Comparison of ENCODE assay signal across 8 cellular contexts in the genomic region with DNA sequence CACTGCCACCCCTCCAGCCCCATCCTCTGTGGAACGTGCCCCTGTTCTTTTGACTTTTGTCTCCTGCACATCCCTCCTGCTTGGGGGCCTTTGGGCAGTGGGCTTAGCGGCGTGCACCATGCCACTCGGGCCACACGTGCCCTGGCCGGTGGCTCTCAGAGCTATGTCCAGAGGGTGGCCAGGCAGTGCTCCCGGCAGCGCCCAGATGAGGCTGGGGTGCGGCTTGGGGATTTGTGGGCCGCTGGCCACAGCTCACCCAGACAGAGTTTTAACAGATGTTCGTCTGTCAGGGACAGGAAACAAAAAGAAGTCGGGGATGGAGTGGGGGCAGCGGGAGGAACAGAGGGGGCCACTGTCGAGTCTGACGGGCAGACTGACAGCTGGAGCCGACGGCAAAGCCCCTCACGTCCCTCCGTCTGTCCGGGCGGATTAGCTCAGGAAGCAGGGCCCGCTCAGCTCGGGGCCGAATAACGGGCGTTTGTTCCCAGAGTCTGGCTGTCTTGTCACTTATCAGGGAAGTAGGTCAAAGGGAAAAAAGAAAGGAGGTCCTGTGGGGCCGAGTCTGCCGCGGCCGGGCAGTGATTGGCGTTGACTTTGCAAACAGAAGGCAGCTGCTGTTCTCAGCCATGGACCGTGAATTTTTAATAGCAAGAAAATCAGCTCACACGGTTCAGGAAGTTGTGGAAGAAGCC.
DNase-seq lines count a peak whose midpoint lies in the region; ATAC-seq and TF ChIP-seq lines count a peak whose summit lies in the region.

No MANE protein-coding gene starts in this region.

- H3K4me1 ChIP-seq in fibroblast of lung (ENCODE audit: control insufficient read depth, extremely low read depth, insufficient read depth, low read length) (peaks cover 18% of the 10 kb centered on the region), neural progenitor cell (peaks cover 8% of the 10 kb centered on the region)

- H3K9me3 ChIP-seq in fibroblast of lung (ENCODE audit: control insufficient read depth, insufficient read depth, low read depth, low read length) (no peaks in the 10 kb centered on the region), neural progenitor cell (ENCODE audit: low read depth) (no peaks in the 10 kb centered on the region)

- ATAC-seq in GM18873 (IDR thresholded peaks at IDR 0.05; ENCODE audit: low FRiP score, unreplicated experiment) = no peak

- H3K36me3 Mint-ChIP-seq in neural progenitor cell = peaks cover 17% of the 10 kb centered on the region

- peaks cover 51% of the 10 kb centered on the region for H3K4me1 Mint-ChIP-seq in neural progenitor cell

- H3K4me2 ChIP-seq in fibroblast of lung (ENCODE audit: extremely low read depth, insufficient read depth, low read length) (peak overlapping the region; percentile 71), neural progenitor cell (no peak overlapping the region)

- H3K36me3 ChIP-seq in fibroblast of lung (ENCODE audit: control insufficient read depth, insufficient read depth, low read length) (no peaks in the 10 kb centered on the region), neural progenitor cell (no peaks in the 10 kb centered on the region)

- peak overlapping the region; percentile 71 for H3K27ac ChIP-seq in fibroblast of lung (ENCODE audit: insufficient read depth, low read length)
- no peak overlapping the region for H3K27ac ChIP-seq in neural progenitor cell

- H3K4me3 ChIP-seq in AG10803 (ENCODE audit: low read length) (peak overlapping the region; percentile 34), fibroblast of lung (replicated peaks in 1 of 4; ENCODE audit: control extremely low read depth in 1 of 4, insufficient read depth in 1 of 4, low read depth in 3 of 4, low read length in 4 of 4) (peak overlapping the region in 3 of 4 experiments; percentile 14 to 20 (median 15)), neural progenitor cell (no peak overlapping the region)

- no peaks in the 10 kb centered on the region for H3F3A ChIP-seq in neural progenitor cell (ENCODE audit: low read depth)

- H3K27me3 Mint-ChIP-seq in neural progenitor cell (ENCODE audit: insufficient read depth, low read depth) = peaks cover 7% of the 10 kb centered on the region

- no peaks in the 10 kb centered on the region for H3K9me3 Mint-ChIP-seq in neural progenitor cell

- H3K27me3 ChIP-seq in fibroblast of lung (ENCODE audit: control insufficient read depth, insufficient read depth, low read length) (no peaks in the 10 kb centered on the region), neural progenitor cell (no peaks in the 10 kb centered on the region)

- H3K27ac Mint-ChIP-seq in neural progenitor cell = peak overlapping the region; percentile 14

- H4K20me1 ChIP-seq in fibroblast of lung (ENCODE audit: control insufficient read depth, extremely low read depth, insufficient read depth, low read length) = no peaks in the 10 kb centered on the region
- peaks cover 6% of the 10 kb centered on the region for H4K20me1 ChIP-seq in neural progenitor cell (ENCODE audit: low read depth)

- peak overlapping the region; percentile 79 for H3K4me3 Mint-ChIP-seq in neural progenitor cell

- H2AFZ ChIP-seq in fibroblast of lung (ENCODE audit: low read length) (peak overlapping the region; percentile 88), neural progenitor cell (replicated peaks) (no peak overlapping the region)

- DNase-seq in AG10803 (ENCODE audit: low read depth) (peak; percentile 50), NCI-H82 (lab: John Stamatoyannopoulos, UW) (peak; percentile 92), fibroblast of lung (ENCODE audit: low read depth in 2 of 2) (peak; percentile 12 to 64), neural progenitor cell (ENCODE audit: low spot score) (peak; percentile 22), NCI-H2029 treated with DMSO at 0.1 percent for 48 hours (lab: John Stamatoyannopoulos, UW) (no peak)
- DNase-seq in activated CD8-positive, alpha-beta memory T cell treated with anti-CD3 and anti-CD28 coated beads, Interleukin-2, amount 50 U/mL, for 48 hours = no peak
- DNase-seq in activated CD4-positive, alpha-beta T cell treated with anti-CD3 and anti-CD28 coated beads, Interleukin-2, amount 50 U/mL, for 1 hour = no peak

- H3K79me2 ChIP-seq in fibroblast of lung (ENCODE audit: control insufficient read depth, insufficient read depth, low read length) (no peaks in the 10 kb centered on the region), neural progenitor cell (ENCODE audit: low read depth) (no peaks in the 10 kb centered on the region)

- no peak for TF ChIP-seq CTCF in AG10803 (conservative IDR thresholded peaks at IDR 0.05; ENCODE audit: low read length)
- no peak for TF ChIP-seq CTCF in fibroblast of lung (conservative IDR thresholded peaks at IDR 0.05 in 1 of 2, IDR thresholded peaks at IDR 0.05 in 1 of 2; ENCODE audit: low read depth in 1 of 2, low read length in 2 of 2)
- TF ChIP-seq CTCF in neural progenitor cell (IDR thresholded peaks at IDR 0.05) = no peak

- H3K9ac ChIP-seq in fibroblast of lung (ENCODE audit: insufficient read depth, low read length) = peak overlapping the region; percentile 50
- H3K9ac ChIP-seq in neural progenitor cell = no peak overlapping the region

Comparison
In these comparisons a context has a peak if more than half of its experiments do, and no peak if none do; other contexts are left out.
1. DNase-seq: peak in AG10803 (single experiment), NCI-H82 (single experiment), fibroblast of lung (2 of 2) and neural progenitor cell (single experiment); none in activated CD8-positive, alpha-beta memory T cell treated with anti-CD3 and anti-CD28 coated beads, Interleukin-2, amount 50 U/mL, for 48 hours (single experiment), NCI-H2029 treated with DMSO at 0.1 percent for 48 hours (single experiment) and activated CD4-positive, alpha-beta T cell treated with anti-CD3 and anti-CD28 coated beads, Interleukin-2, amount 50 U/mL, for 1 hour (single experiment).